11 cellular contexts compared by ENCODE assay signal in the genomic region with DNA sequence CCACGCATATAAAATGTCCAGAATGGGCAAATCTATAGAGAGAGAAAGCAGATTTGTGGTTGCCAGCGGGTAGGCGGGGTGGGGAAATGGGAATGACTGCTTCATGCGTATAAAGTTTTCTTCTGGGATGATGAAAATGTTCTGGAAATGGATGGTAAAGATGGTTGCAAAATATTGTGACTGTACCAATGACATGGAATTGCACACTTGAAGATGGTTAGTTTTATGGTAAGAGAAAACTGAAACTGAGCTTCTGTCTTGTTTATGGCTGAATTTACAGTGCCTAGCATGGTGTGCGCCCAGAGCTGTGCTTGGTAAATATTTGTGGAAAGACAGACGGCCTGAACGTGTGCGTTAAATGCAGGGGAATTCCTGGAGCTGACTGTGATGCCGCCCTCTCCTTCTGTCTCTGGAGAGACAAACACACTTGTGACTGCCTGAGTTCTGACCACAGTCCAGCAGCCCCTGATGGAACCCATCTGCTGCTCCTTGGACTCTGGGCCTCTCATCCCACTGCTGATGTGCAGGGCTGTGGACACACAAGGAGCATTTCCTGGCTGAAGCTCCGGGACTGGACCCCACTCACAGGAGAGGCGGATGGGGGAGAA. TPM values are rescaled to one million over a fixed set of nuclear protein-coding genes. Genes with fewer than 3 reads are reported as not detected.
DNase-seq lines count a peak whose midpoint lies in the region; ATAC-seq and TF ChIP-seq lines count a peak whose summit lies in the region.
"Had no signal": no experiment of that assay in that cellular context is flagged by ENCODE, and none has a peak within 500 bp of the region (broad histone marks: within the 10 kb centered on the region; RNA-seq: fewer than 3 reads in every experiment).

No MANE protein-coding gene starts in this region.

- H3K4me1 ChIP-seq in skeletal muscle satellite cell (ENCODE audit: control insufficient read depth, insufficient read depth, low read length) = peaks cover 27% of the 10 kb centered on the region

- peak overlapping the region; percentile 92 for H3K27ac ChIP-seq in brain microvascular endothelial cell

- no peaks in the 10 kb centered on the region for H3K9me3 ChIP-seq in skeletal muscle satellite cell (replicated peaks; ENCODE audit: low read length)

- DNase-seq in EH (ENCODE audit: low read depth) (peak; percentile 87), brain microvascular endothelial cell (peak; percentile 60), left colon (peak; percentile 54 to 68), activated gamma-delta T cell treated with Interleukin-2 at 50 U/mL for 16 hours (no peak), COLO829 (ENCODE audit: low spot score) (no peak), GM10266 (ENCODE audit: extremely low spot score) (no peak)
- DNase-seq: activated B cell treated with CpG ODN at 0.5 μM for 24 hours, activated gamma-delta T cell had no signal

- in situ Hi-C loops in brain microvascular endothelial cell (cut with HindIII; ENCODE audit: low pct_ligation_motif_present, low sequenced_read_pairs) = no loop called here

- H3K4me2 ChIP-seq in skeletal muscle satellite cell (ENCODE audit: low read length) = peak overlapping the region; percentile 13

- ATAC-seq in left colon = peak; percentile 69
- ATAC-seq in GM18858 (IDR thresholded peaks at IDR 0.05; ENCODE audit: unreplicated experiment) = no peak

- no peaks in the 10 kb centered on the region for H3K36me3 ChIP-seq in brain microvascular endothelial cell (replicated peaks)
- no peaks in the 10 kb centered on the region for H3K36me3 ChIP-seq in skeletal muscle satellite cell (ENCODE audit: insufficient read depth, low read length)

- TF ChIP-seq CTCF in brain microvascular endothelial cell (IDR thresholded peaks at IDR 0.05; ENCODE audit: low read depth, low read length, missing control alignments) (no peak), GM10266 (IDR thresholded peaks at IDR 0.05; ENCODE audit: control insufficient read depth, insufficient read depth, low read depth, missing control alignments) (no peak)

- intact Hi-C loops in left colon (cut with DNase I, micrococcal nuclease) = no loop called here

- H3K27me3 ChIP-seq in brain microvascular endothelial cell (replicated peaks) (no peaks in the 10 kb centered on the region), skeletal muscle satellite cell (ENCODE audit: control insufficient read depth, insufficient read depth, low read length) (no peaks in the 10 kb centered on the region)

- no peak overlapping the region for H3K9ac ChIP-seq in skeletal muscle satellite cell (ENCODE audit: low read depth, low read length)

- H3K4me3 ChIP-seq in brain microvascular endothelial cell (ENCODE audit: low read depth, low read length) (no peak overlapping the region), skeletal muscle satellite cell (ENCODE audit: low read length) (no peak overlapping the region)

RNA-seq across cellular contexts. Expression of a gene that starts 8.6 kb away (rescaled TPM):
- total RNA-seq in left colon = 1 to 10 TPM; 2.5 to 5.0 TPM
- total RNA-seq in skeletal muscle satellite cell (2012; rRNA removed) = 24.1 and 52.0 TPM in 2 replicates
- total RNA-seq: activated B cell treated with CpG ODN at 0.5 μM for 24 hours, endothelial cell of umbilical vein had no signal

RNA-seq across cellular contexts. Expression of a gene that starts 41.6 kb away (rescaled TPM):
- 10 to 100 TPM; 41.7 to 50.7 TPM for total RNA-seq in left colon
- total RNA-seq in skeletal muscle satellite cell (2012; rRNA removed) = 15.9 and 18.5 TPM in 2 replicates

Comparison
In these comparisons a context has a peak if more than half of its experiments do, and no peak if none do; other contexts are left out.
1. DNase-seq: peak in EH (single experiment), brain microvascular endothelial cell (single experiment) and left colon (2 of 2); none in activated gamma-delta T cell treated with Interleukin-2 at 50 U/mL for 16 hours (single experiment), COLO829 (single experiment) and GM10266 (single experiment).